Comparison of ENCODE assay signal across 26 cellular contexts in genomic region chr15:92078270-92078669, GRCh38.
"Had no signal": no experiment of that assay in that cellular context is flagged by ENCODE, and none has a peak within 500 bp of the region (broad histone marks: within the 10 kb centered on the region; RNA-seq: fewer than 3 reads in every experiment).

No MANE protein-coding gene starts in this region.

- H3K27ac ChIP-seq: ovary, parathyroid adenoma, psoas muscle, right lobe of liver, skin epidermis, suprapubic skin, testis, tibial artery, transverse colon, upper lobe of left lung, vagina had no signal

- H3K36me3 ChIP-seq: ovary, right lobe of liver, spleen, suprapubic skin, tibial artery, transverse colon, upper lobe of left lung, vagina had no signal

- ATAC-seq: naive thymus-derived CD8-positive, alpha-beta T cell; natural killer cell treated with Interleukin-12 subunit alpha and Interleukin-12 subunit beta and Interleukin-15 and Interleukin-18, amount 100 ng/mL, for 72 hours; psoas muscle; right cardiac atrium; right lobe of liver; stimulated activated memory B cell treated with anti-CD40 and anti-IgM and Interleukin-4, amounts not matched to agents 10 μg/mL and 1 μg/mL and 100 μg/mL, for 72 hours; stimulated activated naive CD8-positive, alpha-beta T cell treated with anti-CD3 and anti-CD28 coated beads, Interleukin-15, Interleukin-2, amounts not matched to agents 100 U/mL and 50 U/mL, for 24 hours had no signal

- H3K4me3 ChIP-seq: ovary, psoas muscle, right lobe of liver, skin epidermis, smooth muscle cell, spleen, suprapubic skin, testis, tibial artery, transverse colon, upper lobe of left lung, vagina had no signal

- H3K4me3 Mint-ChIP-seq: naive thymus-derived CD8-positive, alpha-beta T cell; natural killer cell treated with Interleukin-12 subunit alpha and Interleukin-12 subunit beta and Interleukin-15 and Interleukin-18, amount 100 ng/mL, for 72 hours; nephron progenitor cell; neural crest cell; stimulated activated memory B cell treated with anti-CD40 and anti-IgM and Interleukin-4, amounts not matched to agents 10 μg/mL and 1 μg/mL and 100 μg/mL, for 72 hours; stimulated activated naive CD8-positive, alpha-beta T cell treated with anti-CD3 and anti-CD28 coated beads, Interleukin-15, amount 100 ng/mL, for 72 hours had no signal

- H3K27me3 ChIP-seq: ovary, right lobe of liver, suprapubic skin, testis, tibial artery, transverse colon, upper lobe of left lung, vagina had no signal

- H3K9me3 Mint-ChIP-seq: naive thymus-derived CD8-positive, alpha-beta T cell; natural killer cell treated with Interleukin-12 subunit alpha and Interleukin-12 subunit beta and Interleukin-15 and Interleukin-18, amount 100 ng/mL, for 72 hours; nephron progenitor cell; neural crest cell; stimulated activated memory B cell treated with anti-CD40 and anti-IgM and Interleukin-4, amounts not matched to agents 10 μg/mL and 1 μg/mL and 100 μg/mL, for 72 hours; stimulated activated naive CD8-positive, alpha-beta T cell treated with anti-CD3 and anti-CD28 coated beads, Interleukin-15, amount 100 ng/mL, for 72 hours had no signal

- H2AFZ ChIP-seq: parathyroid adenoma had no signal

- H3K27me3 Mint-ChIP-seq: naive thymus-derived CD8-positive, alpha-beta T cell; natural killer cell treated with Interleukin-12 subunit alpha and Interleukin-12 subunit beta and Interleukin-15 and Interleukin-18, amount 100 ng/mL, for 72 hours; stimulated activated naive CD8-positive, alpha-beta T cell treated with anti-CD3 and anti-CD28 coated beads, Interleukin-15, amount 100 ng/mL, for 72 hours had no signal

- H3K27ac Mint-ChIP-seq: naive thymus-derived CD8-positive, alpha-beta T cell; nephron progenitor cell; progenitor cell of endocrine pancreas; stimulated activated memory B cell treated with anti-CD40 and anti-IgM and Interleukin-4, amounts not matched to agents 10 μg/mL and 1 μg/mL and 100 μg/mL, for 72 hours; stimulated activated naive CD8-positive, alpha-beta T cell treated with anti-CD3 and anti-CD28 coated beads, Interleukin-15, amount 100 ng/mL, for 72 hours had no signal

- H3K4me2 ChIP-seq: smooth muscle cell had no signal

- DNase-seq: naive thymus-derived CD8-positive, alpha-beta T cell; nephron progenitor cell; occipital lobe; ovary; posterior cingulate gyrus; psoas muscle; right cardiac atrium; right lobe of liver; spleen; stimulated activated CD4-positive, alpha-beta T cell treated with anti-CD3 and anti-CD28 coated beads, Interleukin-12 subunit alpha, Interleukin-12 subunit beta, amount 100 ng/mL, for 4 hours; stimulated activated CD4-positive, alpha-beta T cell treated with anti-CD3 and anti-CD28 coated beads, Interleukin-4, amount 100 ng/mL, for 4 hours; stimulated activated naive CD8-positive, alpha-beta T cell treated with anti-CD3 and anti-CD28 coated beads, Interleukin-15, amount 100 ng/mL, for 72 hours; tibial artery; transverse colon had no signal

- H3K36me3 Mint-ChIP-seq: naive thymus-derived CD8-positive, alpha-beta T cell; natural killer cell treated with Interleukin-12 subunit alpha and Interleukin-12 subunit beta and Interleukin-15 and Interleukin-18, amount 100 ng/mL, for 72 hours; stimulated activated memory B cell treated with anti-CD40 and anti-IgM and Interleukin-4, amounts not matched to agents 10 μg/mL and 1 μg/mL and 100 μg/mL, for 72 hours had no signal

- H3K9ac ChIP-seq: parathyroid adenoma had no signal

- H3K4me1 Mint-ChIP-seq: neural crest cell; stimulated activated memory B cell treated with anti-CD40 and anti-IgM and Interleukin-4, amounts not matched to agents 10 μg/mL and 1 μg/mL and 100 μg/mL, for 72 hours had no signal

- H3K9me3 ChIP-seq: ovary, psoas muscle, right lobe of liver, spleen, suprapubic skin, testis, tibial artery, transverse colon, upper lobe of left lung, vagina had no signal
